8 cellular contexts compared by ENCODE assay signal in the genomic region with DNA sequence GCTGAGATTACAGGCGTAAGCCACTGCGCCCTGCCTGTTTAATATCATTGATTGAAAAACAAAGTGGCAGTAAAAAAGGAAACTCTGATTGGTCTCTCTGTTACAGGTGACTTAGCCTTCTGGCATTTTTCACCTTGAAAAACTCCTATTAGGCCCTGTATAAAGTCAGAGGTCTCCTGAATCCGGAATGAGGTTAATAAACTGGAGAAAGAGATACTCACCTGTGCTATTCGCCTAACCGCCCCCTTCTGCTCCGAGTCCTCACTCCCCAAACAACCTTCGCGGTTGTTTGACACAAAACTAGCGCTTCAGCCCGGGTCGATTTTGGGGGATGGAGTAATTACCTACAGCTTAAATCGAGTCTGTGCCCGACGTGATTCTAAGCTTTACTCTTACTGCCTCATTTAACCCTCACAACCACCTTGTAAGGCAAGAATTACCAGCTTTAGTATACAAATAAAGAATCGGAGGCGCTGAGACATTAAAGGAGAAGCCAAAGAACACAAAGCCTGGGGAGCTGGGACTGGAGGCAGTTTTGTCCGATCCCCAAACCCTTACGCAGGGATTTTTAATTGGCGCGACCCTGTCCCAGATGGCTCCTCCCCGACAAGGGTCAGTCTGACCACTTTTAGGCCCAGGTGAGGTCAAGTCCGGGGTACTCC. TPM values are rescaled to one million over a fixed set of nuclear protein-coding genes. Genes with fewer than 3 reads are reported as not detected.
DNase-seq lines count a peak whose midpoint lies in the region; ATAC-seq, FAIRE-seq and TF ChIP-seq lines count a peak whose summit lies in the region.

No MANE protein-coding gene starts in this region.

- TF ChIP-seq EP300 in HepG2 (IDR thresholded peaks at IDR 0.05; ENCODE audit: low read depth in 2 of 2, low read length in 2 of 2) (no peak), HepG2 (CRISPR knock-in tag; IDR thresholded peaks at IDR 0.05; ENCODE audit: borderline replicate concordance) (no peak), transverse colon (IDR thresholded peaks at IDR 0.05; ENCODE audit: low read depth) (no peak)

- DNase-seq in activated gamma-delta T cell treated with Interleukin-2 at 50 U/mL for 16 hours (peak; percentile 6), activated gamma-delta T cell (lab: John Stamatoyannopoulos, UW) (no peak), astrocyte of the spinal cord (ENCODE audit: low read depth, low spot score) (no peak), HepG2 (ENCODE audit: low spot score) (peak; percentile 6), transverse colon (no peak), AG08396 (ENCODE audit: low spot score) (no peak), DMS79 treated with DMSO at 0.1 percent for 48 hours (lab: John Stamatoyannopoulos, UW) (no peak)

- no peak for TF ChIP-seq CTCF in astrocyte of the spinal cord (IDR thresholded peaks at IDR 0.05; ENCODE audit: low read depth, low read length)
- no peak for TF ChIP-seq CTCF in HepG2 (CRISPR knock-in tag; IDR thresholded peaks at IDR 0.05)
- no peak for TF ChIP-seq CTCF in transverse colon (IDR thresholded peaks at IDR 0.05)

- POLR2A ChIA-PET in HepG2 (lab: Yijun Ruan, JAX) = interaction anchor here (0.9 to 3.3 kb wide), 18 partner anchors 9 to 407 kb away, joined by 3 to 36 read pairs (median 5); partner anchors contain the start of genes ARMC8, ESYT3 and FAIM

- H3K4me1 ChIP-seq in HepG2 (ENCODE audit: insufficient read depth, low read length) = peaks cover 34% of the 10 kb centered on the region
- H3K4me1 ChIP-seq in transverse colon = peaks cover 6 to 33% (median 15%) of the 10 kb centered on the region in 4 donors

- H3K36me3 ChIP-seq in HepG2 (replicated peaks in 1 of 2; ENCODE audit: control insufficient read depth in 1 of 2, insufficient read depth in 2 of 2, low read length in 2 of 2) (no peaks in the 10 kb centered on the region; a peak in 1 of 5 replicates), transverse colon (no peaks in the 10 kb centered on the region)

- H3K27me3 ChIP-seq in HepG2 (ENCODE audit: control insufficient read depth in 1 of 2, insufficient read depth in 2 of 2, low read length in 2 of 2) (no peaks in the 10 kb centered on the region; a peak in 1 of 5 replicates), transverse colon (no peaks in the 10 kb centered on the region)

- in situ Hi-C loops in astrocyte of the spinal cord (cut with HindIII; ENCODE audit: low sequenced_read_pairs) (no loop called here), HepG2 (cut with HindIII; ENCODE audit: extremely low pct_ligation_motif_present, low pct_unique_long_range_greater_than_20kb) (loop anchor here (10.0 kb wide), 1 partner anchor 91 kb away; no protein-coding TSS in a partner anchor), transverse colon (cut with MboI; ENCODE audit: low pct_ligation_motif_present in 1 of 4, low pct_unique_long_range_greater_than_20kb in 1 of 4, low sequenced_read_pairs in 3 of 4) (loop anchor here in 3 of 4 donors (10.0 kb wide), 4 partner anchors 259 to 341 kb away; no protein-coding TSS in a partner anchor)

- no peaks in the 10 kb centered on the region for H4K20me1 ChIP-seq in HepG2 (ENCODE audit: insufficient read depth, low read length)

- TF ChIP-seq POLR2A in HepG2 (IDR thresholded peaks at IDR 0.05; ENCODE audit: insufficient read depth in 1 of 2, low read depth in 2 of 2, low read length in 2 of 2) (no peak), transverse colon (IDR thresholded peaks at IDR 0.05) (no peak)

- no peak for FAIRE-seq in HepG2 (lab: Jason Lieb, UNC)

- no peak for TF ChIP-seq RAD21 in HepG2 (CRISPR knock-in tag; IDR thresholded peaks at IDR 0.05)

- peak overlapping the region; percentile 94 for H3K4me2 ChIP-seq in HepG2 (ENCODE audit: low read depth, low read length)

- H3K79me2 ChIP-seq in HepG2 (ENCODE audit: insufficient read depth, low read length) = no peaks in the 10 kb centered on the region

- peak; percentile 4 for ATAC-seq in HepG2
- ATAC-seq in GM19467 (IDR thresholded peaks at IDR 0.05; ENCODE audit: unreplicated experiment) = no peak

- intact Hi-C loops in HepG2 (cut with micrococcal nuclease; ENCODE audit: unreplicated experiment) = loop anchor here (1.0 to 5.0 kb wide), 6 partner anchors 94 to 330 kb away; partner anchors contain the start of gene PIK3CB
- intact Hi-C loops in transverse colon (cut with DNase I; ENCODE audit: low total_unique reads) = loop anchor here (2.0 kb wide), 1 partner anchor 321 kb away; no protein-coding TSS in a partner anchor

- WGBS in HepG2 (ENCODE audit: low lambda C conversion rate) = 4% methylated on average over 21 of the region's 22 CpGs
- 7 to 34% methylated on average over 4 to 22 of the region's 22 CpGs for WGBS in transverse colon (ENCODE audit: low coverage in 1 of 2), 2 donors

- peak overlapping the region; percentile 85 for H3K4me3 ChIP-seq in astrocyte of the spinal cord (ENCODE audit: low read depth, low read length)
- peak overlapping the region; percentile 75 to 88 (median 83) for H3K4me3 ChIP-seq in HepG2 (replicated peaks in 1 of 3; ENCODE audit: insufficient read depth in 1 of 3, low read depth in 2 of 3, low read length in 3 of 3)
- peak overlapping the region; percentile 49 to 75 (median 58) for H3K4me3 ChIP-seq in transverse colon

- H3K27ac ChIP-seq in HepG2 (ENCODE audit: extremely low read length, insufficient read depth, low read length) = peak overlapping the region; percentile 71
- peak overlapping the region; percentile 88 to 95 (median 92) for H3K27ac ChIP-seq in transverse colon

- CTCF ChIA-PET in HepG2 (lab: Yijun Ruan, JAX; ENCODE audit: low intra/inter-chr PET ratio, low total read pairs) = interaction anchor here (1.1 to 2.4 kb wide), 3 partner anchors 322 to 330 kb away, joined by 3 to 21 read pairs (median 11); no protein-coding TSS in a partner anchor

- H3K9me3 ChIP-seq in HepG2 (ENCODE audit: low read length) (peaks cover 2% of the 10 kb centered on the region; the same call in 1 of the 2 replicates), transverse colon (no peaks in the 10 kb centered on the region)

- H2AFZ ChIP-seq in HepG2 (ENCODE audit: low read length) = peak overlapping the region; percentile 93

- peak overlapping the region; percentile 84 for H3K9ac ChIP-seq in HepG2 (ENCODE audit: insufficient read depth, low read depth, low read length)

- BruUV-seq in HepG2 (replicated peaks; lab: Mats Ljungman, UMichigan) = TSS peak; percentile 87

RNA-seq across cellular contexts. Expression of gene CEP70, which starts 0.4 kb away (rescaled TPM):
- 22.3 and 24.4 TPM in 2 replicates for total RNA-seq in HepG2 (2016; rRNA removed; fragmentation: Illumina TruSeq; extraction: Trizol)
- 45.4 and 52.7 TPM in 2 replicates for total RNA-seq in HepG2 (2016; cell fraction: cytosol; rRNA removed; fragmentation: Illumina TruSeq; extraction: Trizol; ENCODE audit: low read depth)
- total RNA-seq in HepG2 (2016; cell fraction: insoluble cytoplasmic fraction; rRNA removed; fragmentation: Illumina TruSeq; extraction: Trizol) = 21.6 and 27.0 TPM in 2 replicates
- total RNA-seq in HepG2 (2016; cell fraction: membrane; rRNA removed; fragmentation: Illumina TruSeq; extraction: Trizol) = 32.9 and 33.3 TPM in 2 replicates
- total RNA-seq in HepG2 (2016; cell fraction: nucleus; rRNA removed; fragmentation: Illumina TruSeq; extraction: Trizol) = 30.3 and 32.7 TPM in 2 replicates
- polyA plus RNA-seq in HepG2 (2011; rRNA removed) = 3.9 and 4.0 TPM in 2 replicates
- polyA plus RNA-seq in HepG2 (2011; cell fraction: cytosol; rRNA removed) = 1.7 and 2.2 TPM in 2 replicates
- polyA plus RNA-seq in HepG2 (2011; cell fraction: nucleus; rRNA removed) = 3.8 and 4.3 TPM in 2 replicates
- 7.1 and 11.8 TPM in 2 replicates for polyA plus RNA-seq in HepG2 (2012)
- 14.6 and 16.6 TPM in 2 replicates for polyA plus RNA-seq in HepG2 (2016; cell fraction: cytosol; fragmentation: Illumina TruSeq; extraction: Trizol; ENCODE audit: low read depth)
- polyA plus RNA-seq in HepG2 (2016; cell fraction: insoluble cytoplasmic fraction; fragmentation: Illumina TruSeq; extraction: Trizol; ENCODE audit: low read depth) = 20.6 and 21.8 TPM in 2 replicates
- 18.9 and 22.1 TPM in 2 replicates for polyA plus RNA-seq in HepG2 (2016; cell fraction: membrane; fragmentation: Illumina TruSeq; extraction: Trizol; ENCODE audit: low read depth)
- polyA plus RNA-seq in HepG2 (2016; cell fraction: nucleus; fragmentation: Illumina TruSeq; extraction: Trizol; ENCODE audit: insufficient read depth, low read depth) = 16.1 and 18.5 TPM in 2 replicates
- 2.2 and 4.7 TPM in 2 replicates for polyA minus RNA-seq in HepG2 (2011; rRNA and poly(A)+ RNA removed; ENCODE audit: low replicate concordance)
- 5.1 and 9.1 TPM in 2 replicates for polyA minus RNA-seq in HepG2 (2011; cell fraction: cytosol; rRNA and poly(A)+ RNA removed)
- polyA minus RNA-seq in HepG2 (2011; cell fraction: nucleus; rRNA and poly(A)+ RNA removed) = 37.3 and 39.8 TPM in 2 replicates
- 10 to 100 TPM in 3 of 4 donors, 1 to 10 TPM in 1; 4.1 to 46.8 (median 22.6) TPM for total RNA-seq in transverse colon

RNA-seq across cellular contexts. Expression of gene FAIM, which starts 15.0 kb away (rescaled TPM):
- total RNA-seq in HepG2 (2016; rRNA removed; fragmentation: Illumina TruSeq; extraction: Trizol) (25.8 and 33.9 TPM in 2 replicates), transverse colon (10 to 100 TPM in 1 of 4 donors, 1 to 10 TPM in 3; 4.1 to 19.3 (median 7.0) TPM)
- total RNA-seq in HepG2 (2016; cell fraction: cytosol; rRNA removed; fragmentation: Illumina TruSeq; extraction: Trizol; ENCODE audit: low read depth) = 15.4 and 17.2 TPM in 2 replicates
- 24.8 and 42.4 TPM in 2 replicates for total RNA-seq in HepG2 (2016; cell fraction: insoluble cytoplasmic fraction; rRNA removed; fragmentation: Illumina TruSeq; extraction: Trizol)
- 14.4 and 16.1 TPM in 2 replicates for total RNA-seq in HepG2 (2016; cell fraction: membrane; rRNA removed; fragmentation: Illumina TruSeq; extraction: Trizol)
- total RNA-seq in HepG2 (2016; cell fraction: nucleus; rRNA removed; fragmentation: Illumina TruSeq; extraction: Trizol) = 7.9 and 10.0 TPM in 2 replicates
- 3.3 and 4.3 TPM in 2 replicates for polyA plus RNA-seq in HepG2 (2011; rRNA removed)
- polyA plus RNA-seq in HepG2 (2011; cell fraction: cytosol; rRNA removed) = 2.0 and 3.2 TPM in 2 replicates
- polyA plus RNA-seq in HepG2 (2011; cell fraction: nucleus; rRNA removed) = 2.0 and 3.8 TPM in 2 replicates
- 9.8 and 12.1 TPM in 2 replicates for polyA plus RNA-seq in HepG2 (2012)
- 13.4 and 17.3 TPM in 2 replicates for polyA plus RNA-seq in HepG2 (2016; cell fraction: cytosol; fragmentation: Illumina TruSeq; extraction: Trizol; ENCODE audit: low read depth)
- polyA plus RNA-seq in HepG2 (2016; cell fraction: insoluble cytoplasmic fraction; fragmentation: Illumina TruSeq; extraction: Trizol; ENCODE audit: low read depth) = 45.4 and 49.9 TPM in 2 replicates
- 14.8 and 17.4 TPM in 2 replicates for polyA plus RNA-seq in HepG2 (2016; cell fraction: membrane; fragmentation: Illumina TruSeq; extraction: Trizol; ENCODE audit: low read depth)
- polyA plus RNA-seq in HepG2 (2016; cell fraction: nucleus; fragmentation: Illumina TruSeq; extraction: Trizol; ENCODE audit: insufficient read depth, low read depth) = 22.9 and 26.9 TPM in 2 replicates
- 0.64 and 3.5 TPM in 2 replicates for polyA minus RNA-seq in HepG2 (2011; rRNA and poly(A)+ RNA removed; ENCODE audit: low replicate concordance)
- 2.9 and 3.8 TPM in 2 replicates for polyA minus RNA-seq in HepG2 (2011; cell fraction: cytosol; rRNA and poly(A)+ RNA removed)
- 4.4 and 5.6 TPM in 2 replicates for polyA minus RNA-seq in HepG2 (2011; cell fraction: nucleus; rRNA and poly(A)+ RNA removed)

Comparison
In these comparisons a context has a peak if more than half of its experiments do, and no peak if none do; other contexts are left out.
1. DNase-seq: peak in activated gamma-delta T cell treated with Interleukin-2 at 50 U/mL for 16 hours (single experiment) and HepG2 (single experiment); none in activated gamma-delta T cell (single experiment), astrocyte of the spinal cord (single experiment), transverse colon (single experiment), AG08396 (single experiment) and DMS79 treated with DMSO at 0.1 percent for 48 hours (single experiment).
2. Peak in every context shown above with its lines, with median percentiles within 50 percentile points of each other: H3K4me3 ChIP-seq.